Comparison of ENCODE assay signal across 8 cellular contexts in the genomic region with DNA sequence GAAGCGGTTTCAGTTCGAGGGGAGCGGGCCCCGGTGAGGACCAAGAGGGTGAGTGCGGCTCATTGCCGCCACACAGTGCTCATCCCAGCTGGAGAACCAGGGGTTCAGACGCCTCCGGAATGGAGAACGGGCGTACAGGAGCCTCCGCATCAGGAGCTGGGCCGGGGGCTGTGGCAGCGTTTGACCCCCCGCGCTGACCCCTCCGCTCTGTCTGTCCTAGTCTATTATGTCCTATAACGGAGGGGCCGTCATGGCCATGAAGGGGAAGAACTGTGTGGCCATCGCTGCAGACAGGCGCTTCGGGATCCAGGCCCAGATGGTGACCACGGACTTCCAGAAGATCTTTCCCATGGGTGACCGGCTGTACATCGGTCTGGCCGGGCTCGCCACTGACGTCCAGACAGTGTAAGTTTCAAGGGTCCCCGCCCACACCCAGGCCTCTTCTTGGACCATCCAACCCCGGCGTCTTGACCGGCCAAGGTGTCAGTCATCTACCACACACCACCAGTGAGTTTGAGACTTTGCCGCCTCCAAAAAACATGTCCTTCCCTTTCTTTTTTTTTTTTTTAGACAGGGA. TPM values are rescaled to one million over a fixed set of nuclear protein-coding genes. Genes with fewer than 3 reads are reported as not detected.
DNase-seq lines count a peak whose midpoint lies in the region; ATAC-seq and TF ChIP-seq lines count a peak whose summit lies in the region.

No MANE protein-coding gene starts in this region.

- H3K4me3 ChIP-seq in RWPE2 (ENCODE audit: severe bottlenecking) (peak overlapping the region; percentile 84), fibroblast of pulmonary artery (replicated peaks; ENCODE audit: low read depth, low read length) (peak overlapping the region; percentile 99), skeletal muscle cell (ENCODE audit: low read depth, low read length) (peak overlapping the region; percentile 97)

- H3K27ac Mint-ChIP-seq in activated T-cell treated with anti-CD3 and anti-CD28 coated beads, Interleukin-2, amount 50 U/mL, for 72 hours: peak overlapping the region; percentile 93

- H3K36me3 ChIP-seq in RWPE2 (ENCODE audit: low read depth): peaks cover 42% of the 10 kb centered on the region

- peak overlapping the region; percentile 84 for H3K27ac ChIP-seq in RWPE2 (ENCODE audit: poor library complexity, severe bottlenecking)

- peaks cover 21% of the 10 kb centered on the region for H3K27me3 Mint-ChIP-seq in activated T-cell treated with anti-CD3 and anti-CD28 coated beads, Interleukin-2, amount 50 U/mL, for 72 hours (ENCODE audit: low read depth)

- H3K4me1 Mint-ChIP-seq in activated T-cell treated with anti-CD3 and anti-CD28 coated beads, Interleukin-2, amount 50 U/mL, for 72 hours (ENCODE audit: low read depth): peaks cover 51% of the 10 kb centered on the region

- no peak for DNase-seq in activated T-cell treated with anti-CD3 and anti-CD28 coated beads, Interleukin-2, amount 50 U/mL, for 72 hours
- no peak for DNase-seq in activated T-cell treated with anti-CD3 and anti-CD28 coated beads, Interleukin-2, amount 50 U/mL, for 48 hours
- DNase-seq in RWPE2 (ENCODE audit: low spot score): no peak
- DNase-seq in fibroblast of pulmonary artery (ENCODE audit: low read depth): no peak
- no peak for DNase-seq in skeletal muscle cell (ENCODE audit: low read depth)
- DNase-seq in NCI-H2029 treated with DMSO at 0.1 percent for 48 hours (lab: John Stamatoyannopoulos, UW): no peak
- DNase-seq in HK-2 (ENCODE audit: unreplicated experiment): no peak
- no peak for DNase-seq in SW 1271 (lab: John Stamatoyannopoulos, UW)

- H3K36me3 Mint-ChIP-seq in activated T-cell treated with anti-CD3 and anti-CD28 coated beads, Interleukin-2, amount 50 U/mL, for 72 hours (ENCODE audit: insufficient read depth in 2 of 2): peaks cover 13 to 23% of the 10 kb centered on the region in 2 donors

- TF ChIP-seq CTCF in RWPE2 (IDR thresholded peaks at IDR 0.05; ENCODE audit: poor library complexity, severe bottlenecking) (no peak), fibroblast of pulmonary artery (IDR thresholded peaks at IDR 0.05; ENCODE audit: low read length, missing control alignments) (no peak)

- ATAC-seq in activated T-cell treated with anti-CD3 and anti-CD28 coated beads, Interleukin-2, amount 50 U/mL, for 72 hours (replicated peaks in 1 of 2): peak; percentile 2 to 4
- peak; percentile 7; the same call in 2 of the 3 replicates for ATAC-seq in RWPE2 (ENCODE audit: low read depth)

- no peaks in the 10 kb centered on the region for H3K27me3 ChIP-seq in RWPE2 (ENCODE audit: insufficient read depth, poor library complexity, severe bottlenecking)

- no peaks in the 10 kb centered on the region for H3K4me1 ChIP-seq in RWPE2 (ENCODE audit: insufficient read depth, poor library complexity, severe bottlenecking)

- no peaks in the 10 kb centered on the region for H3K9me3 Mint-ChIP-seq in activated T-cell treated with anti-CD3 and anti-CD28 coated beads, Interleukin-2, amount 50 U/mL, for 72 hours

- H3K9me3 ChIP-seq in RWPE2 (ENCODE audit: severe bottlenecking): no peaks in the 10 kb centered on the region

- H3K4me3 Mint-ChIP-seq in activated T-cell treated with anti-CD3 and anti-CD28 coated beads, Interleukin-2, amount 50 U/mL, for 72 hours: peak overlapping the region; percentile 88 to 98

RNA-seq across cellular contexts. Expression of a gene that starts 0.5 kb away (rescaled TPM):
- 100 to 1,000 TPM; 182 to 190 TPM for total RNA-seq in activated T-cell treated with anti-CD3 and anti-CD28 coated beads, Interleukin-2, amount 50 U/mL, for 72 hours

RNA-seq across cellular contexts. Expression of a gene that starts 4.9 kb away (rescaled TPM):
- 1 to 10 TPM; 2.7 to 7.7 TPM for total RNA-seq in activated T-cell treated with anti-CD3 and anti-CD28 coated beads, Interleukin-2, amount 50 U/mL, for 72 hours

RNA-seq across cellular contexts. Expression of a gene that starts 22.9 kb away (rescaled TPM):
- total RNA-seq in activated T-cell treated with anti-CD3 and anti-CD28 coated beads, Interleukin-2, amount 50 U/mL, for 72 hours: 10 to 100 TPM; 25.5 to 27.8 TPM

RNA-seq across cellular contexts. Expression of a gene that starts 46.3 kb away (rescaled TPM):
- 10 to 100 TPM; 32.7 to 34.3 TPM for total RNA-seq in activated T-cell treated with anti-CD3 and anti-CD28 coated beads, Interleukin-2, amount 50 U/mL, for 72 hours

RNA-seq across cellular contexts. Expression of a gene that starts 47.9 kb away (rescaled TPM):
- 100 to 1,000 TPM; 251 to 263 TPM for total RNA-seq in activated T-cell treated with anti-CD3 and anti-CD28 coated beads, Interleukin-2, amount 50 U/mL, for 72 hours
